ENCODE assay signal across 17 cellular contexts in genomic region chr18:27713727-27714080, GRCh38.
DNase-seq lines count a peak whose midpoint lies in the region; ATAC-seq, FAIRE-seq and TF ChIP-seq lines count a peak whose summit lies in the region.
"Had no signal": no experiment of that assay in that cellular context is flagged by ENCODE, and none has a peak within 500 bp of the region (broad histone marks: within the 10 kb centered on the region; RNA-seq: fewer than 3 reads in every experiment).

No MANE protein-coding gene starts in this region.

- H3K27ac ChIP-seq in HepG2 (ENCODE audit: extremely low read length, insufficient read depth, low read length) (no peak overlapping the region), right lobe of liver (no peak overlapping the region)
- H3K27ac ChIP-seq: Peyer's patch, spleen, uterus had no signal

- TF ChIP-seq CTCF in HepG2 (CRISPR knock-in tag; IDR thresholded peaks at IDR 0.05): no peak
- no peak for TF ChIP-seq CTCF in right lobe of liver (IDR thresholded peaks at IDR 0.05)

- H3K36me3 ChIP-seq in HepG2 (replicated peaks in 1 of 2; ENCODE audit: control insufficient read depth in 1 of 2, insufficient read depth in 2 of 2, low read length in 2 of 2) (no peaks in the 10 kb centered on the region), right lobe of liver (no peaks in the 10 kb centered on the region)
- H3K36me3 ChIP-seq: Peyer's patch, spleen, uterus had no signal

- no peaks in the 10 kb centered on the region for H4K20me1 ChIP-seq in HepG2 (ENCODE audit: insufficient read depth, low read length)

- POLR2A ChIA-PET in HepG2 (lab: Yijun Ruan, JAX): no interaction called here

- no peak overlapping the region for H2AFZ ChIP-seq in HepG2 (ENCODE audit: low read length)

- TF ChIP-seq EP300 in HepG2 (IDR thresholded peaks at IDR 0.05; ENCODE audit: low read depth in 2 of 2, low read length in 2 of 2): no peak
- no peak for TF ChIP-seq EP300 in HepG2 (CRISPR knock-in tag; IDR thresholded peaks at IDR 0.05; ENCODE audit: borderline replicate concordance)

- 28% methylated on average over 3 of the region's 3 CpGs for WGBS in HepG2 (ENCODE audit: low lambda C conversion rate)
- WGBS in right lobe of liver (ENCODE audit: insufficient coverage, low coverage, low lambda C conversion rate, missing lambda C conversion rate): 49% methylated on average over 3 of the region's 3 CpGs

- no peak overlapping the region for H3K4me2 ChIP-seq in HepG2 (ENCODE audit: low read depth, low read length)

- H3K9ac ChIP-seq in HepG2 (ENCODE audit: insufficient read depth, low read depth, low read length): no peak overlapping the region

- H3K9me3 ChIP-seq in HepG2 (ENCODE audit: low read length): peaks cover 4% of the 10 kb centered on the region; the same call in 1 of the 2 replicates
- no peaks in the 10 kb centered on the region for H3K9me3 ChIP-seq in right lobe of liver
- H3K9me3 ChIP-seq: mucosa of descending colon, Peyer's patch, uterus had no signal

- no peaks in the 10 kb centered on the region for H3K27me3 ChIP-seq in HepG2 (ENCODE audit: control insufficient read depth in 1 of 2, insufficient read depth in 2 of 2, low read length in 2 of 2)
- H3K27me3 ChIP-seq in right lobe of liver: no peaks in the 10 kb centered on the region
- H3K27me3 ChIP-seq: Peyer's patch, spleen, uterus had no signal

- TF ChIP-seq RAD21 in HepG2 (CRISPR knock-in tag; IDR thresholded peaks at IDR 0.05): no peak

- H3K4me3 ChIP-seq in HepG2 (replicated peaks in 1 of 3; ENCODE audit: insufficient read depth in 1 of 3, low read depth in 2 of 3, low read length in 3 of 3): no peak overlapping the region
- no peak overlapping the region for H3K4me3 ChIP-seq in right lobe of liver
- H3K4me3 ChIP-seq: mucosa of descending colon, Peyer's patch, spleen, uterus had no signal

- DNase-seq in HepG2 (ENCODE audit: low spot score): no peak
- DNase-seq in right lobe of liver: no peak
- DNase-seq in amniotic stem cell (lab: John Stamatoyannopoulos, UW): peak; percentile 35
- DNase-seq in hepatic stellate cell (ENCODE audit: low spot score): peak; percentile 36
- DNase-seq in urothelium cell line (ENCODE audit: low spot score): peak; percentile 3
- no peak for DNase-seq in HuH-7.5 (ENCODE audit: low spot score)
- no peak for DNase-seq in AG08396 (ENCODE audit: low spot score)
- DNase-seq: effector memory CD8-positive, alpha-beta T cell; GDM1; mucosa of descending colon; Peyer's patch; spleen; T1000; uterus had no signal

- CTCF ChIA-PET in HepG2 (lab: Yijun Ruan, JAX; ENCODE audit: low intra/inter-chr PET ratio, low total read pairs): no interaction called here

- intact Hi-C loops in HepG2 (cut with micrococcal nuclease; ENCODE audit: unreplicated experiment) (no loop called here), right lobe of liver (cut with DNase I) (no loop called here)

- H3K4me1 ChIP-seq in HepG2 (ENCODE audit: insufficient read depth, low read length) (no peaks in the 10 kb centered on the region), right lobe of liver (peaks cover 0 to 5% (median 0%) of the 10 kb centered on the region in 4 donors)
- H3K4me1 ChIP-seq: Peyer's patch, spleen, uterus had no signal

- no peak for FAIRE-seq in HepG2 (lab: Jason Lieb, UNC)
- FAIRE-seq in urothelium cell line (lab: Jason Lieb, UNC): no peak
- FAIRE-seq: HTR-8/SVneo had no signal

- H3K79me2 ChIP-seq in HepG2 (ENCODE audit: insufficient read depth, low read length): no peaks in the 10 kb centered on the region

- no peak for TF ChIP-seq POLR2A in HepG2 (IDR thresholded peaks at IDR 0.05; ENCODE audit: insufficient read depth in 1 of 2, low read depth in 2 of 2, low read length in 2 of 2)
- no peak for TF ChIP-seq POLR2A in right lobe of liver (IDR thresholded peaks at IDR 0.05)

- in situ Hi-C loops in HepG2 (cut with HindIII; ENCODE audit: extremely low pct_ligation_motif_present, low pct_unique_long_range_greater_than_20kb): no loop called here

- no TSS peak for BruUV-seq in HepG2 (replicated peaks; lab: Mats Ljungman, UMichigan)

- ATAC-seq in HepG2 (no peak), right lobe of liver (no peak), HG03460 (IDR thresholded peaks at IDR 0.05; ENCODE audit: unreplicated experiment) (no peak)
- ATAC-seq: activated naive CD4-positive, alpha-beta T cell treated with anti-CD3 and anti-CD28 coated beads, Interleukin-2, amount 50 U/mL, for 72 hours; effector memory CD8-positive, alpha-beta T cell; mucosa of descending colon had no signal

TF ChIP-seq in HepG2, 621 proteins besides CTCF, POLR2A, EP300 and RAD21:
- no peak for TF ChIP-seq IRF2 (CRISPR knock-in tag; IDR thresholded peaks at IDR 0.05)
- no peak for TF ChIP-seq SETDB1 (CRISPR knock-in tag; IDR thresholded peaks at IDR 0.05; ENCODE audit: borderline replicate concordance)
- no peak for TF ChIP-seq NFE2L1 (CRISPR knock-in tag; IDR thresholded peaks at IDR 0.05; ENCODE audit: borderline replicate concordance)
- peak; percentile 87 for TF ChIP-seq ATF7 (IDR thresholded peaks at IDR 0.05)
- TF ChIP-seq ATF7 (CRISPR knock-in tag; IDR thresholded peaks at IDR 0.05): no peak
- TF ChIP-seq HDAC2 (CRISPR knock-in tag; IDR thresholded peaks at IDR 0.05): no peak

Comparison
In these comparisons a context has a peak if more than half of its experiments do, and no peak if none do; other contexts are left out.
1. DNase-seq: peak in amniotic stem cell (single experiment), hepatic stellate cell (single experiment) and urothelium cell line (single experiment); none in HepG2 (single experiment), right lobe of liver (0 of 3), HuH-7.5 (single experiment) and AG08396 (single experiment).